In genomic region chr11:60923800-60924109, GRCh38 we compare ENCODE assay signal across 10 cellular contexts. TPM values are rescaled to one million over a fixed set of nuclear protein-coding genes. Genes with fewer than 3 reads are reported as not detected.
A peak's percentile ranks its signal among the peaks of the same experiment; 100 is the strongest.
DNase-seq lines count a peak whose midpoint lies in the region; ATAC-seq and TF ChIP-seq lines count a peak whose summit lies in the region.
"Had no signal": no experiment of that assay in that cellular context is flagged by ENCODE, and none has a peak within 500 bp of the region (broad histone marks: within the 10 kb centered on the region; RNA-seq: fewer than 3 reads in every experiment).

No MANE protein-coding gene starts in this region.

- H3K9me3 ChIP-seq in stomach, result no peaks in the 10 kb centered on the region

- peaks cover 18 to 65% (median 59%) of the 10 kb centered on the region in 4 donors for H3K4me1 ChIP-seq in stomach

- TF ChIP-seq POLR2A in stomach (IDR thresholded peaks at IDR 0.05), result no peak

- H3K4me1 Mint-ChIP-seq in activated CD8-positive, alpha-beta memory T cell treated with anti-CD3 and anti-CD28 coated beads, Interleukin-2, amount 10 ng/mL, durations not matched to agents 7 days and 5 days, result peaks cover 12% of the 10 kb centered on the region
- peaks cover 33% of the 10 kb centered on the region for H3K4me1 Mint-ChIP-seq in activated CD8-positive, alpha-beta T cell treated with anti-CD3 and anti-CD28 coated beads for 36 hours (ENCODE audit: low read depth)

- intact Hi-C loops in activated CD8-positive, alpha-beta T cell treated with anti-CD3 and anti-CD28 coated beads for 36 hours (cut with micrococcal nuclease), result no loop called here
- intact Hi-C loops in stomach (cut with DNase I; ENCODE audit: low total_unique reads), result loop anchor here (5.0 kb wide), 1 partner anchor 199 kb away; no protein-coding TSS in a partner anchor

- H3K9me3 Mint-ChIP-seq in activated CD8-positive, alpha-beta memory T cell treated with anti-CD3 and anti-CD28 coated beads, Interleukin-2, amount 10 ng/mL, durations not matched to agents 7 days and 5 days (ENCODE audit: low read depth), result no peaks in the 10 kb centered on the region
- H3K9me3 Mint-ChIP-seq in activated CD8-positive, alpha-beta T cell treated with anti-CD3 and anti-CD28 coated beads for 36 hours, result no peaks in the 10 kb centered on the region
- H3K9me3 Mint-ChIP-seq: activated naive CD4-positive, alpha-beta T cell treated with anti-CD3 and anti-CD28 coated beads, Interleukin-2, amount 50 U/mL, for 72 hours had no signal

- peaks cover 0 to 25% (median 14%) of the 10 kb centered on the region in 3 donors for H3K27me3 ChIP-seq in stomach

- H3K27ac Mint-ChIP-seq in activated CD8-positive, alpha-beta memory T cell treated with anti-CD3 and anti-CD28 coated beads, Interleukin-2, amount 10 ng/mL, durations not matched to agents 7 days and 5 days, result no peak overlapping the region
- no peak overlapping the region for H3K27ac Mint-ChIP-seq in activated CD8-positive, alpha-beta T cell treated with anti-CD3 and anti-CD28 coated beads for 36 hours
- H3K27ac Mint-ChIP-seq: activated naive CD4-positive, alpha-beta T cell treated with anti-CD3 and anti-CD28 coated beads, Interleukin-2, amount 50 U/mL, for 72 hours had no signal

- peaks cover 32% of the 10 kb centered on the region for H3K27me3 Mint-ChIP-seq in activated CD8-positive, alpha-beta memory T cell treated with anti-CD3 and anti-CD28 coated beads, Interleukin-2, amount 10 ng/mL, durations not matched to agents 7 days and 5 days
- H3K27me3 Mint-ChIP-seq in activated CD8-positive, alpha-beta T cell treated with anti-CD3 and anti-CD28 coated beads for 36 hours, result peaks cover 9% of the 10 kb centered on the region

- ATAC-seq in activated CD8-positive, alpha-beta memory T cell treated with anti-CD3 and anti-CD28 coated beads, Interleukin-2, amount 10 ng/mL, durations not matched to agents 7 days and 5 days, result no peak
- peak; percentile 10 for ATAC-seq in activated CD8-positive, alpha-beta T cell treated with anti-CD3 and anti-CD28 coated beads for 36 hours
- no peak for ATAC-seq in HG03135 (IDR thresholded peaks at IDR 0.05; ENCODE audit: unreplicated experiment)

- 27 to 49% (median 37%) methylated on average over 2 to 6 of the region's 6 CpGs for WGBS in stomach, 5 donors

- no peak for DNase-seq in activated CD8-positive, alpha-beta memory T cell treated with anti-CD3 and anti-CD28 coated beads, Interleukin-2, amount 10 ng/mL, durations not matched to agents 7 days and 5 days
- DNase-seq in activated CD8-positive, alpha-beta memory T cell treated with anti-CD3 and anti-CD28 coated beads, Interleukin-2, amount 50 U/mL, for 4 hours, result no peak
- DNase-seq in activated CD8-positive, alpha-beta T cell treated with anti-CD3 and anti-CD28 coated beads for 36 hours, result no peak
- DNase-seq in iPS-NIHi11 (ENCODE audit: low spot score), result peak; percentile 61
- DNase-seq in stomach, result no peak
- no peak for DNase-seq in NCI-H510A (lab: John Stamatoyannopoulos, UW)
- DNase-seq in C1 segment of cervical spinal cord (lab: John Stamatoyannopoulos, UW), result no peak

- H3K36me3 ChIP-seq in stomach, result peaks cover 33 to 46% (median 41%) of the 10 kb centered on the region in 4 donors

- CTCF ChIA-PET in activated CD8-positive, alpha-beta memory T cell treated with anti-CD3 and anti-CD28 coated beads, Interleukin-2, amount 10 ng/mL, durations not matched to agents 7 days and 5 days (lab: Charles Lee), result interaction anchor here (0.9 to 1.1 kb wide), 3 partner anchors 8 to 93 kb away, joined by 3 to 4 read pairs (median 3); no protein-coding TSS in a partner anchor
- CTCF ChIA-PET in activated CD8-positive, alpha-beta T cell treated with anti-CD3 and anti-CD28 coated beads for 36 hours (lab: Charles Lee), result interaction anchor here (1.1 to 1.4 kb wide), 2 partner anchors 9 to 90 kb away, joined by 3 to 7 read pairs; no protein-coding TSS in a partner anchor

- POLR2A ChIA-PET in activated CD8-positive, alpha-beta T cell treated with anti-CD3 and anti-CD28 coated beads for 36 hours (lab: Charles Lee), result interaction anchor here (0.8 to 1.7 kb wide), 5 partner anchors 8 to 18 kb away, joined by 3 to 9 read pairs (median 5); partner anchors contain the start of gene PRPF19

- no peak for TF ChIP-seq CTCF in activated CD8-positive, alpha-beta T cell treated with anti-CD3 and anti-CD28 coated beads for 36 hours (IDR thresholded peaks at IDR 0.05)
- no peak for TF ChIP-seq CTCF in stomach (IDR thresholded peaks at IDR 0.05)

- peaks cover 32% of the 10 kb centered on the region for H3K36me3 Mint-ChIP-seq in activated CD8-positive, alpha-beta memory T cell treated with anti-CD3 and anti-CD28 coated beads, Interleukin-2, amount 10 ng/mL, durations not matched to agents 7 days and 5 days
- peaks cover 37% of the 10 kb centered on the region for H3K36me3 Mint-ChIP-seq in activated CD8-positive, alpha-beta T cell treated with anti-CD3 and anti-CD28 coated beads for 36 hours (ENCODE audit: low read depth)

- H3K4me3 ChIP-seq in stomach, result peak overlapping the region; percentile 61 to 86 (median 72)

- H3K4me3 Mint-ChIP-seq in activated CD8-positive, alpha-beta memory T cell treated with anti-CD3 and anti-CD28 coated beads, Interleukin-2, amount 10 ng/mL, durations not matched to agents 7 days and 5 days, result peak overlapping the region; percentile 21
- H3K4me3 Mint-ChIP-seq in activated CD8-positive, alpha-beta T cell treated with anti-CD3 and anti-CD28 coated beads for 36 hours, result peak overlapping the region; percentile 48

- no peak for TF ChIP-seq EP300 in stomach (IDR thresholded peaks at IDR 0.05)

- H3K27ac ChIP-seq in stomach, result peak overlapping the region in 4 of 5 donors; percentile 16 to 74 (median 71)

RNA-seq across cellular contexts. Expression of gene TMEM132A, which starts 0.5 kb away (rescaled TPM):
- under 1 TPM; 0.52 to 0.93 TPM for total RNA-seq in activated CD8-positive, alpha-beta memory T cell treated with anti-CD3 and anti-CD28 coated beads, Interleukin-2, amount 10 ng/mL, durations not matched to agents 7 days and 5 days
- 1 to 10 TPM; 1.1 to 1.3 TPM for total RNA-seq in activated CD8-positive, alpha-beta T cell treated with anti-CD3 and anti-CD28 coated beads for 36 hours
- 100 to 1,000 TPM in 1 of 5 donors, 10 to 100 TPM in 3, 1 to 10 TPM in 1; 8.4 to 142 (median 29.2) TPM for total RNA-seq in stomach
- polyA plus RNA-seq in stomach, result 10 to 100 TPM in 2 of 3 donors, 1 to 10 TPM in 1; 8.4 to 62.9 (median 25.2) TPM

RNA-seq across cellular contexts. Expression of gene TMEM109, which starts 9.8 kb away (rescaled TPM):
- total RNA-seq in activated CD8-positive, alpha-beta memory T cell treated with anti-CD3 and anti-CD28 coated beads, Interleukin-2, amount 10 ng/mL, durations not matched to agents 7 days and 5 days, result 100 to 1,000 TPM; 106 to 121 TPM
- total RNA-seq in activated CD8-positive, alpha-beta T cell treated with anti-CD3 and anti-CD28 coated beads for 36 hours, result 100 to 1,000 TPM in 1 of 2 experiments, 10 to 100 TPM in 1; 93.2 to 101 TPM
- total RNA-seq in stomach, result 10 to 100 TPM; 27.4 to 97.0 (median 80.8) TPM
- polyA plus RNA-seq in stomach, result 100 to 1,000 TPM in 1 of 3 donors, 10 to 100 TPM in 2; 31.2 to 122 (median 50.1) TPM

RNA-seq across cellular contexts. Expression of gene PRPF19, which starts 17.4 kb away (rescaled TPM):
- 100 to 1,000 TPM; 125 to 144 TPM for total RNA-seq in activated CD8-positive, alpha-beta memory T cell treated with anti-CD3 and anti-CD28 coated beads, Interleukin-2, amount 10 ng/mL, durations not matched to agents 7 days and 5 days
- 100 to 1,000 TPM; 142 to 150 TPM for total RNA-seq in activated CD8-positive, alpha-beta T cell treated with anti-CD3 and anti-CD28 coated beads for 36 hours
- 10 to 100 TPM in 4 of 5 donors, 1 to 10 TPM in 1; 3.5 to 71.9 (median 41.9) TPM for total RNA-seq in stomach
- 10 to 100 TPM; 54.7 to 86.1 (median 67.2) TPM for polyA plus RNA-seq in stomach

RNA-seq across cellular contexts. Expression of gene SLC15A3, which starts 28.2 kb away (rescaled TPM):
- under 1 TPM; 0.30 to 0.96 TPM for total RNA-seq in activated CD8-positive, alpha-beta memory T cell treated with anti-CD3 and anti-CD28 coated beads, Interleukin-2, amount 10 ng/mL, durations not matched to agents 7 days and 5 days
- 1 to 10 TPM; 3.9 to 4.7 TPM for total RNA-seq in activated CD8-positive, alpha-beta T cell treated with anti-CD3 and anti-CD28 coated beads for 36 hours
- 10 to 100 TPM in 3 of 5 donors, 1 to 10 TPM in 2; 7.9 to 29.5 (median 13.4) TPM for total RNA-seq in stomach
- polyA plus RNA-seq in stomach, result 10 to 100 TPM; 25.8 to 33.6 (median 32.2) TPM

RNA-seq across cellular contexts. Expression of gene CD6, which starts 47.7 kb away (rescaled TPM):
- total RNA-seq in activated CD8-positive, alpha-beta memory T cell treated with anti-CD3 and anti-CD28 coated beads, Interleukin-2, amount 10 ng/mL, durations not matched to agents 7 days and 5 days, result 100 to 1,000 TPM; 152 to 181 TPM
- 100 to 1,000 TPM; 196 to 201 TPM for total RNA-seq in activated CD8-positive, alpha-beta T cell treated with anti-CD3 and anti-CD28 coated beads for 36 hours
- total RNA-seq in stomach, result 1 to 10 TPM in 3 of 5 donors, not detected in 2; 1.6 to 2.8 (median 2.3) TPM
- polyA plus RNA-seq in stomach, result 1 to 10 TPM; 1.1 to 1.2 (median 1.1) TPM
- total RNA-seq: H4 had no signal

Comparison
In these comparisons a context has a peak if more than half of its experiments do, and no peak if none do; other contexts are left out.
1. RNA of gene TMEM132A, which starts 0.5 kb away (total RNA-seq): 8.4 to 142 TPM in stomach; 1.1 to 1.3 TPM in activated CD8-positive, alpha-beta T cell treated with anti-CD3 and anti-CD28 coated beads for 36 hours and 0.52 to 0.93 TPM in activated CD8-positive, alpha-beta memory T cell treated with anti-CD3 and anti-CD28 coated beads, Interleukin-2, amount 10 ng/mL, durations not matched to agents 7 days and 5 days; every median in the first group is over 4 times any median in the second.